ENCODE assay signal across 30 cellular contexts in genomic region chr7:33485746-33486491, GRCh38.
DNase-seq lines count a peak whose midpoint lies in the region; ATAC-seq, FAIRE-seq and TF ChIP-seq lines count a peak whose summit lies in the region.
"Had no signal": no experiment of that assay in that cellular context is flagged by ENCODE, and none has a peak within 500 bp of the region (broad histone marks: within the 10 kb centered on the region; RNA-seq: fewer than 3 reads in every experiment).

No MANE protein-coding gene starts in this region.

- H3K9me1 ChIP-seq in endothelial cell of umbilical vein (replicated peaks; ENCODE audit: control insufficient read depth, extremely low read depth, insufficient read depth, low read length): no peaks in the 10 kb centered on the region

- dilution Hi-C loops in endothelial cell of umbilical vein (cut with MboI; ENCODE audit: extremely low pct_ligation_motif_present, low sequenced_read_pairs): no loop called here

- H3K27ac ChIP-seq in endothelial cell of umbilical vein (ENCODE audit: insufficient read depth, low read depth, low read length) (no peak overlapping the region), neural cell (ENCODE audit: low read length) (no peak overlapping the region), uterus (no peak overlapping the region)
- H3K27ac ChIP-seq: 22Rv1, gastroesophageal sphincter, Peyer's patch, vagina had no signal

- POLR2A ChIA-PET in endothelial cell of umbilical vein (lab: Charles Lee): no interaction called here

- ATAC-seq in GM18909 (IDR thresholded peaks at IDR 0.05; ENCODE audit: poor library complexity, unreplicated experiment): no peak
- ATAC-seq: activated CD8-positive, alpha-beta memory T cell treated with anti-CD3 and anti-CD28 coated beads, Interleukin-2, amount 10 ng/mL, durations not matched to agents 7 days and 5 days; gastroesophageal sphincter; K562; left lobe of liver had no signal

- CTCF ChIA-PET in endothelial cell of umbilical vein (lab: Charles Lee): no interaction called here

- H3K27me3 ChIP-seq in endothelial cell of umbilical vein (ENCODE audit: control insufficient read depth in 2 of 2, insufficient read depth in 2 of 2, low read length in 2 of 2): no peaks in the 10 kb centered on the region
- no peaks in the 10 kb centered on the region for H3K27me3 ChIP-seq in neural cell (ENCODE audit: insufficient read depth, low read depth, low read length)
- no peaks in the 10 kb centered on the region for H3K27me3 ChIP-seq in uterus
- H3K27me3 ChIP-seq: gastroesophageal sphincter, Peyer's patch, vagina had no signal

- H3K36me3 ChIP-seq in endothelial cell of umbilical vein (ENCODE audit: control insufficient read depth in 2 of 2, extremely low read depth in 1 of 2, insufficient read depth in 2 of 2, low read length in 2 of 2) (no peaks in the 10 kb centered on the region), neural cell (ENCODE audit: insufficient read depth, low read length) (no peaks in the 10 kb centered on the region), uterus (no peaks in the 10 kb centered on the region)
- H3K36me3 ChIP-seq: gastroesophageal sphincter, Peyer's patch, vagina had no signal

- intact Hi-C loops in endothelial cell of umbilical vein (cut with micrococcal nuclease): loop anchor here (1.0 kb wide), 1 partner anchor 36 kb away; no protein-coding TSS in a partner anchor
- intact Hi-C loops in uterus (cut with DNase I; ENCODE audit: low total_unique reads): no loop called here

- H2AFZ ChIP-seq in endothelial cell of umbilical vein (ENCODE audit: low read depth, low read length) (no peak overlapping the region), neural cell (ENCODE audit: low read depth, low read length) (no peak overlapping the region)

- TF ChIP-seq RAD21 in neural cell (conservative IDR thresholded peaks at IDR 0.05): no peak

- H4K20me1 ChIP-seq in endothelial cell of umbilical vein (replicated peaks; ENCODE audit: control insufficient read depth, extremely low read depth, insufficient read depth, low read length): no peaks in the 10 kb centered on the region
- H4K20me1 ChIP-seq in neural cell (ENCODE audit: insufficient read depth): no peaks in the 10 kb centered on the region

- TF ChIP-seq CTCF in endothelial cell of umbilical vein (IDR thresholded peaks at IDR 0.05; ENCODE audit: extremely low read depth in 1 of 2, insufficient read depth in 1 of 2, low read depth in 1 of 2, low read length in 2 of 2): no peak
- no peak for TF ChIP-seq CTCF in neural cell (IDR thresholded peaks at IDR 0.05; ENCODE audit: poor library complexity, severe bottlenecking)
- no peak for TF ChIP-seq CTCF in uterus (IDR thresholded peaks at IDR 0.05)

- peak; percentile 25 for TF ChIP-seq EP300 in neural cell (conservative IDR thresholded peaks at IDR 0.05; ENCODE audit: poor library complexity, severe bottlenecking)

- no peaks in the 10 kb centered on the region for H3F3A ChIP-seq in neural cell (ENCODE audit: insufficient read depth, low read length, poor library complexity, severe bottlenecking)

- TF ChIP-seq POLR2A in endothelial cell of umbilical vein (IDR thresholded peaks at IDR 0.05; ENCODE audit: low read depth, low read length): no peak
- no peak for TF ChIP-seq POLR2A in uterus (IDR thresholded peaks at IDR 0.05)

- H3K9me3 ChIP-seq in endothelial cell of umbilical vein (replicated peaks; ENCODE audit: control insufficient read depth, insufficient read depth, low read length) (no peaks in the 10 kb centered on the region), neural cell (ENCODE audit: low read length) (no peaks in the 10 kb centered on the region), uterus (no peaks in the 10 kb centered on the region)
- H3K9me3 ChIP-seq: gastroesophageal sphincter, Peyer's patch, vagina had no signal

- FAIRE-seq in endothelial cell of umbilical vein (lab: Jason Lieb, UNC): no peak
- FAIRE-seq: colon, D721Med, K562 had no signal

- H3K79me2 ChIP-seq in endothelial cell of umbilical vein (ENCODE audit: control insufficient read depth, insufficient read depth, low read length) (no peaks in the 10 kb centered on the region), neural cell (replicated peaks; ENCODE audit: insufficient read depth, low read length) (no peaks in the 10 kb centered on the region)

- H3K4me3 ChIP-seq in endothelial cell of umbilical vein (replicated peaks in 1 of 3; ENCODE audit: insufficient read depth in 1 of 3, low read depth in 1 of 3, low read length in 3 of 3): no peak overlapping the region
- no peak overlapping the region for H3K4me3 ChIP-seq in neural cell (ENCODE audit: low read length)
- no peak overlapping the region for H3K4me3 ChIP-seq in uterus
- H3K4me3 ChIP-seq: gastroesophageal sphincter, K562, Peyer's patch, vagina had no signal

- H3K9me2 ChIP-seq in neural cell (ENCODE audit: insufficient read depth, low read length): no peaks in the 10 kb centered on the region

- H3K4me2 ChIP-seq in endothelial cell of umbilical vein (ENCODE audit: insufficient read depth, low read length): no peak overlapping the region
- no peak overlapping the region for H3K4me2 ChIP-seq in neural cell (ENCODE audit: low read length)

- no peaks in the 10 kb centered on the region for H3K4me1 ChIP-seq in endothelial cell of umbilical vein (ENCODE audit: control insufficient read depth, extremely low read depth, insufficient read depth, low read length)
- no peaks in the 10 kb centered on the region for H3K4me1 ChIP-seq in uterus
- H3K4me1 ChIP-seq: gastroesophageal sphincter, Peyer's patch, vagina had no signal

- H3K9ac ChIP-seq in endothelial cell of umbilical vein (replicated peaks; ENCODE audit: extremely low read depth, insufficient read depth, low read length) (no peak overlapping the region), neural cell (ENCODE audit: low read length) (no peak overlapping the region)

- DNase-seq in NCI-H1417 (lab: John Stamatoyannopoulos, UW) (peak in 2 of 3 experiments; percentile 32 to 61), NCI-H1417 treated with DMSO at 0.1 percent for 48 hours (lab: John Stamatoyannopoulos, UW) (no peak), M059J (ENCODE audit: low read depth) (peak; percentile 20), endothelial cell of umbilical vein (ENCODE audit: low read depth, low spot score) (no peak), uterus (no peak), germinal center (ENCODE audit: low spot score) (no peak)
- DNase-seq: activated B cell treated with CpG ODN at 0.5 μM for 24 hours; activated CD8-positive, alpha-beta memory T cell treated with anti-CD3 and anti-CD28 coated beads, Interleukin-2, amount 10 ng/mL, durations not matched to agents 7 days and 5 days; activated naive CD4-positive, alpha-beta T cell treated with anti-CD3 and anti-CD28 coated beads for 36 hours; amniotic stem cell; CD4-positive, CD25-positive, alpha-beta regulatory T cell; effector CD4-positive, alpha-beta T cell; GOT3; hypothalamus; immature natural killer cell; MM.1S; NCI-H1436; NCI-H526 treated with DMSO at 0.1 percent for 48 hours; Peyer's patch; stimulated activated naive CD4-positive, alpha-beta T cell; T-helper 1 cell had no signal

- BruUV-seq in endothelial cell of umbilical vein (replicated peaks; lab: Mats Ljungman, UMichigan): no TSS peak

TF ChIP-seq in endothelial cell of umbilical vein, 7 proteins besides CTCF, POLR2A, EP300 and RAD21:
- TF ChIP-seq POLR2AphosphoS5 (IDR thresholded peaks at IDR 0.05; ENCODE audit: insufficient read depth, low read depth, low read length): no peak
- TF ChIP-seq FOS (IDR thresholded peaks at IDR 0.05; ENCODE audit: borderline replicate concordance, insufficient read depth, low read length): peak; percentile 37

TF ChIP-seq in neural cell, 6 proteins besides CTCF, POLR2A, EP300 and RAD21:
- no peak for TF ChIP-seq POLR2AphosphoS5 (IDR thresholded peaks at IDR 0.05)
- no peak for TF ChIP-seq EZH2 (IDR thresholded peaks at IDR 0.05; ENCODE audit: borderline replicate concordance, insufficient read depth, low read length, poor library complexity, severe bottlenecking)
- TF ChIP-seq TAF1 (IDR thresholded peaks at IDR 0.05; ENCODE audit: low read depth): no peak
- no peak for TF ChIP-seq MXI1 (conservative IDR thresholded peaks at IDR 0.05; ENCODE audit: poor library complexity, severe bottlenecking)
- no peak for TF ChIP-seq SMC3 (conservative IDR thresholded peaks at IDR 0.05; ENCODE audit: poor library complexity)
- TF ChIP-seq, protein P1, sequence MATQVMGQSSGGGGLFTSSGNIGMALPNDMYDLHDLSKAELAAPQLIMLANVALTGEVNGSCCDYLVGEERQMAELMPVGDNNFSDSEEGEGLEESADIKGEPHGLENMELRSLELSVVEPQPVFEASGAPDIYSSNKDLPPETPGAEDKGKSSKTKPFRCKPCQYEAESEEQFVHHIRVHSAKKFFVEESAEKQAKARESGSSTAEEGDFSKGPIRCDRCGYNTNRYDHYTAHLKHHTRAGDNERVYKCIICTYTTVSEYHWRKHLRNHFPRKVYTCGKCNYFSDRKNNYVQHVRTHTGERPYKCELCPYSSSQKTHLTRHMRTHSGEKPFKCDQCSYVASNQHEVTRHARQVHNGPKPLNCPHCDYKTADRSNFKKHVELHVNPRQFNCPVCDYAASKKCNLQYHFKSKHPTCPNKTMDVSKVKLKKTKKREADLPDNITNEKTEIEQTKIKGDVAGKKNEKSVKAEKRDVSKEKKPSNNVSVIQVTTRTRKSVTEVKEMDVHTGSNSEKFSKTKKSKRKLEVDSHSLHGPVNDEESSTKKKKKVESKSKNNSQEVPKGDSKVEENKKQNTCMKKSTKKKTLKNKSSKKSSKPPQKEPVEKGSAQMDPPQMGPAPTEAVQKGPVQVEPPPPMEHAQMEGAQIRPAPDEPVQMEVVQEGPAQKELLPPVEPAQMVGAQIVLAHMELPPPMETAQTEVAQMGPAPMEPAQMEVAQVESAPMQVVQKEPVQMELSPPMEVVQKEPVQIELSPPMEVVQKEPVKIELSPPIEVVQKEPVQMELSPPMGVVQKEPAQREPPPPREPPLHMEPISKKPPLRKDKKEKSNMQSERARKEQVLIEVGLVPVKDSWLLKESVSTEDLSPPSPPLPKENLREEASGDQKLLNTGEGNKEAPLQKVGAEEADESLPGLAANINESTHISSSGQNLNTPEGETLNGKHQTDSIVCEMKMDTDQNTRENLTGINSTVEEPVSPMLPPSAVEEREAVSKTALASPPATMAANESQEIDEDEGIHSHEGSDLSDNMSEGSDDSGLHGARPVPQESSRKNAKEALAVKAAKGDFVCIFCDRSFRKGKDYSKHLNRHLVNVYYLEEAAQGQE (IDR thresholded peaks at IDR 0.05; ENCODE audit: borderline replicate concordance): no peak

Comparison
In these comparisons a context has a peak if more than half of its experiments do, and no peak if none do; other contexts are left out.
1. DNase-seq: peak in NCI-H1417 (2 of 3) and M059J (single experiment); none in NCI-H1417 treated with DMSO at 0.1 percent for 48 hours (single experiment), endothelial cell of umbilical vein (single experiment), uterus (0 of 2) and germinal center (single experiment).